14 cellular contexts compared by ENCODE assay signal in the genomic region with DNA sequence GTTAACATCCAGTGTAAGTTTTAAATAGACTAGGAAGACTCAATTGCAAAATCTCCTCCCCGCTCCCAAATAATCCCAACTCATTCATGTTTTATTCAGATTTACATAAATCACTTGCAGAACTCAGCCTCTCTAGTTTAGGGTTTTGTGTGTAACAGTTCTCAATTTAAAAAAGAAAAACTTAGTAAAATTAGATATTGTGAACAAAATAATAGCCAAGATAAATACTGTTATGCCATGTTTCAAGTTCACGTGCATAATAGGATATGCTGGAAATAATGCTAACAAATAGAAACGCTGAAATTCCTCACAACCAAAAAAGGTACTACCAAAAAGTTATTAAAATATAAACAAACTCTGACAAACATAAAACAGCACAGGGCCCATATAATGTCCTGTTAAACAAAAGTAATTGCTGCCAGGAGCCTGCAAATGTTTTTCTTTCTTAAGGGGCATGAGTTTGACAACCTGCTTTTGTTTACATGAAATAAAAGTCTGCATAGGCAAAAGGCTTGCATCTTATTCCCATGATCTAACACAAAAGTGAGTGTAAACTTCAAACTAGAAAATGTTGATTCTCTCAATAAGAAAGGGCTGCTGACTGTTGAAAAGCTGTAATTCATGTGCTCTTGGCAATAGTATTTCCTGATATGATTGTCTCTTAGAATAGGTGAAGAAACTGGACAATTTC. TPM values are rescaled to one million over a fixed set of nuclear protein-coding genes. Genes with fewer than 3 reads are reported as not detected.
"Had no signal": no experiment of that assay in that cellular context is flagged by ENCODE, and none has a peak within 500 bp of the region (broad histone marks: within the 10 kb centered on the region; RNA-seq: fewer than 3 reads in every experiment).

No MANE protein-coding gene starts in this region.

- H3K9me3 Mint-ChIP-seq: activated CD8-positive, alpha-beta T cell treated with anti-CD3 and anti-CD28 coated beads for 36 hours; activated naive CD4-positive, alpha-beta T cell treated with anti-CD3 and anti-CD28 coated beads for 36 hours; stimulated activated memory B cell treated with anti-CD40 and anti-IgM and Interleukin-4, amounts not matched to agents 10 μg/mL and 1 μg/mL and 100 μg/mL, for 72 hours; T-cell had no signal

- H3K4me1 ChIP-seq: colonic mucosa had no signal

- H3K9me3 ChIP-seq: colonic mucosa, mucosa of descending colon, right atrium auricular region had no signal

- H3K36me3 Mint-ChIP-seq: stimulated activated memory B cell treated with anti-CD40 and anti-IgM and Interleukin-4, amounts not matched to agents 10 μg/mL and 1 μg/mL and 100 μg/mL, for 72 hours; T-cell had no signal

- H3K36me3 ChIP-seq: colonic mucosa, right atrium auricular region had no signal

- H3K4me3 ChIP-seq: colonic mucosa, mucosa of descending colon, right atrium auricular region, SK-N-MC had no signal

- H3K4me3 Mint-ChIP-seq: activated CD4-positive, alpha-beta T cell treated with anti-CD3 and anti-CD28 coated beads for 36 hours; activated CD8-positive, alpha-beta T cell treated with anti-CD3 and anti-CD28 coated beads for 36 hours; activated naive CD4-positive, alpha-beta T cell treated with anti-CD3 and anti-CD28 coated beads for 36 hours; stimulated activated memory B cell treated with anti-CD40 and anti-IgM and Interleukin-4, amounts not matched to agents 10 μg/mL and 1 μg/mL and 100 μg/mL, for 72 hours had no signal

- DNase-seq: activated CD4-positive, alpha-beta T cell treated with anti-CD3 and anti-CD28 coated beads for 36 hours; activated CD8-positive, alpha-beta memory T cell treated with anti-CD3 and anti-CD28 coated beads, Interleukin-2, amount 50 U/mL, for 48 hours; activated CD8-positive, alpha-beta T cell treated with anti-CD3 and anti-CD28 coated beads for 36 hours; activated naive CD4-positive, alpha-beta T cell treated with anti-CD3 and anti-CD28 coated beads for 36 hours; colonic mucosa; effector CD8-positive, alpha-beta T cell; mucosa of descending colon; posterior cingulate gyrus; T-cell; WERI-Rb-1 had no signal

- H3K27ac Mint-ChIP-seq: activated CD4-positive, alpha-beta T cell treated with anti-CD3 and anti-CD28 coated beads for 36 hours; activated CD8-positive, alpha-beta T cell treated with anti-CD3 and anti-CD28 coated beads for 36 hours; activated naive CD4-positive, alpha-beta T cell treated with anti-CD3 and anti-CD28 coated beads for 36 hours; stimulated activated memory B cell treated with anti-CD40 and anti-IgM and Interleukin-4, amounts not matched to agents 10 μg/mL and 1 μg/mL and 100 μg/mL, for 72 hours; T-cell had no signal

- ATAC-seq: activated CD4-positive, alpha-beta T cell treated with anti-CD3 and anti-CD28 coated beads for 36 hours; activated CD8-positive, alpha-beta T cell treated with anti-CD3 and anti-CD28 coated beads for 36 hours; mucosa of descending colon; stimulated activated memory B cell treated with anti-CD40 and anti-IgM and Interleukin-4, amounts not matched to agents 10 μg/mL and 1 μg/mL and 100 μg/mL, for 72 hours; T-cell had no signal

- H3K27me3 ChIP-seq: right atrium auricular region had no signal

- H3K27ac ChIP-seq: colonic mucosa, epithelial cell of prostate, SK-N-MC, WERI-Rb-1 had no signal

RNA-seq across cellular contexts. Expression of a gene that starts 2.9 kb away (rescaled TPM):
- total RNA-seq: activated CD4-positive, alpha-beta T cell treated with anti-CD3 and anti-CD28 coated beads for 36 hours; activated CD8-positive, alpha-beta T cell treated with anti-CD3 and anti-CD28 coated beads for 36 hours; activated naive CD4-positive, alpha-beta T cell treated with anti-CD3 and anti-CD28 coated beads for 36 hours; T-cell had no signal
